8 cellular contexts compared by ENCODE assay signal in the genomic region with DNA sequence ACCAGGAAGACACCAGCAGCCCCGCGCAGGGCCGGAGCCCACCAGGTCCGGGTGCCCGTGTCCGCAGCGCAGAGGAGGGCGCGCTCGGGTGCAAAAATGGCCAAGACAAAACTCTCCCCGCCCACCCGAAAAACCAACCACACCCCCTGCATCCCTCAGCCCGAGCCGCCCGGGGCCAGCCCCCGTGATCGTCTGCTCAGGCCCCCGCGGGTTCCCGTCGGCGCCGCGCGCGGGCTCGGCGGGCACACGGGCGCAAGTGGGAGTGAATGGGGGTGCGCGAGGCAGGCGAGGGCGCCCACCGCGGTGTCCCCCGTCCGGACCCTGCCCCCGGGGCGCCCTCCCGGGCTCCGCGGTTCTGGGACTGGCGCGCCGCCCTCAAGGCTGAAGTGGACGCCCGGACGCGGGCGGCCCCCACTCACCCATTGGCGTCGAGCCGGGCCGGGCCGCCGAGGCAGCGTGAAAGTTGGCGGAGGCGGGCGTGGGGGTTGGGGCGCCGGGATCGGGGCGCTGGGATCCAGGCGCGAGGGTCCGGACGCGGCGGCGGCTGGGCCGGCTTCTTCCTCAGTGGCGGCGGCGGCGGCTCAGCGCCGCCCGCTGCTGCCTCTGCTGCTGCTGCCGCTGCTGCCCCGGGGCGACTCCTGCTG. TPM values are rescaled to one million over a fixed set of nuclear protein-coding genes. Genes with fewer than 3 reads are reported as not detected.
DNase-seq lines count a peak whose midpoint lies in the region; FAIRE-seq and TF ChIP-seq lines count a peak whose summit lies in the region.

No MANE protein-coding gene starts in this region.

- H3K4me3 ChIP-seq in AG04449 (ENCODE audit: low read depth, low read length): peak overlapping the region; percentile 63
- H3K4me3 ChIP-seq in SJCRH30: peak overlapping the region; percentile 99
- H3K4me3 ChIP-seq in bronchial epithelial cell (ENCODE audit: low read depth, low read length): peak overlapping the region; percentile 57
- peak overlapping the region; percentile 49 to 79 (median 56) for H3K4me3 ChIP-seq in liver (ENCODE audit: low read depth in 1 of 3, low read length in 3 of 3)
- peak overlapping the region; percentile 62 to 76 (median 72) for H3K4me3 ChIP-seq in stomach

- CTCF ChIA-PET in AG04449 (lab: Yijun Ruan, JAX): interaction anchor here (1.2 to 1.4 kb wide), 4 partner anchors 152 to 331 kb away, joined by 3 to 5 read pairs (median 5); no protein-coding TSS in a partner anchor

- intact Hi-C loops in stomach (cut with DNase I; ENCODE audit: low total_unique reads): loop anchor here (5.0 kb wide), 1 partner anchor 145 kb away; no protein-coding TSS in a partner anchor

- peak overlapping the region; percentile 63; the same call in 1 of the 2 replicates for H3K27ac ChIP-seq in SJCRH30
- H3K27ac ChIP-seq in liver (ENCODE audit: low read depth in 1 of 2, low read length in 2 of 2): peak overlapping the region; percentile 46 to 50
- peak overlapping the region; percentile 44 to 89 (median 82) for H3K27ac ChIP-seq in stomach

- H3K4me1 ChIP-seq in SJCRH30 (no peaks in the 10 kb centered on the region), liver (ENCODE audit: control insufficient read depth in 4 of 4, insufficient read depth in 4 of 4, low read length in 3 of 4) (peaks cover 3 to 10% (median 4%) of the 10 kb centered on the region in 4 donors), stomach (peaks cover 0 to 25% (median 6%) of the 10 kb centered on the region in 4 donors)

- no peaks in the 10 kb centered on the region for H3K9me3 ChIP-seq in SJCRH30 (replicated peaks)
- H3K9me3 ChIP-seq in liver (ENCODE audit: control insufficient read depth in 4 of 4, low read length in 3 of 4): no peaks in the 10 kb centered on the region
- peaks cover 0 to 11% (median 0%) of the 10 kb centered on the region in 4 donors for H3K9me3 ChIP-seq in stomach

- WGBS in liver: under 1% methylated on average over 83 of the region's 83 CpGs
- WGBS in stomach, 5 donors: 0 to 46% (median 2%) methylated on average over 7 to 72 of the region's 83 CpGs

- no peak for FAIRE-seq in bronchial epithelial cell (lab: Jason Lieb, UNC)

- DNase-seq in AG04449 (ENCODE audit: low read depth, low spot score) (no peak), GM20000 (ENCODE audit: low spot score) (peak; percentile 64), SJCRH30 (peak; percentile 65 to 67), bronchial epithelial cell (ENCODE audit: low read depth) (no peak), stomach (peak; percentile 28), SHP77 treated with DMSO at 0.1 percent for 48 hours (lab: John Stamatoyannopoulos, UW) (no peak), COR-L47 (lab: John Stamatoyannopoulos, UW) (no peak)

- H3K9ac ChIP-seq in liver (ENCODE audit: low read depth in 1 of 2, low read length in 2 of 2): peak overlapping the region in 1 of 2 donors; percentile 27

- no peak for TF ChIP-seq EP300 in stomach (IDR thresholded peaks at IDR 0.05)

- no peak for TF ChIP-seq RAD21 in liver (IDR thresholded peaks at IDR 0.05)

- no peak for TF ChIP-seq POLR2A in stomach (IDR thresholded peaks at IDR 0.05)

- POLR2A ChIA-PET in AG04449 (lab: Yijun Ruan, JAX): interaction anchor here (0.7 kb wide), 1 partner anchor 197 kb away, joined by 3 read pairs; no protein-coding TSS in a partner anchor

- H3K27me3 ChIP-seq in SJCRH30 (no peaks in the 10 kb centered on the region), bronchial epithelial cell (ENCODE audit: control insufficient read depth, insufficient read depth, low read length) (no peaks in the 10 kb centered on the region), liver (ENCODE audit: control insufficient read depth in 4 of 4, insufficient read depth in 4 of 4, low read length in 3 of 4) (no peaks in the 10 kb centered on the region), stomach (no peaks in the 10 kb centered on the region)

- H3K36me3 ChIP-seq in SJCRH30: no peaks in the 10 kb centered on the region
- no peaks in the 10 kb centered on the region for H3K36me3 ChIP-seq in bronchial epithelial cell (ENCODE audit: control insufficient read depth, insufficient read depth, low read length)
- H3K36me3 ChIP-seq in liver (ENCODE audit: control insufficient read depth in 4 of 4, insufficient read depth in 3 of 4, low read depth in 1 of 4, low read length in 3 of 4): no peaks in the 10 kb centered on the region
- no peaks in the 10 kb centered on the region for H3K36me3 ChIP-seq in stomach

- TF ChIP-seq CTCF in AG04449 (IDR thresholded peaks at IDR 0.05; ENCODE audit: insufficient read depth, low read length, missing control alignments): no peak
- no peak for TF ChIP-seq CTCF in GM20000 (IDR thresholded peaks at IDR 0.05; ENCODE audit: extremely low read depth, missing control alignments)
- TF ChIP-seq CTCF in bronchial epithelial cell (IDR thresholded peaks at IDR 0.05; ENCODE audit: insufficient read depth, low read length, severe bottlenecking): no peak
- TF ChIP-seq CTCF in liver (IDR thresholded peaks at IDR 0.05; ENCODE audit: low read depth, low read length, missing input control): no peak
- no peak for TF ChIP-seq CTCF in stomach (IDR thresholded peaks at IDR 0.05)

TF ChIP-seq in liver, 16 proteins besides CTCF, POLR2A, EP300 and RAD21:
- TF ChIP-seq RXRA (IDR thresholded peaks at IDR 0.05) (no peak), NR2F2 (IDR thresholded peaks at IDR 0.05) (no peak), GABPA (IDR thresholded peaks at IDR 0.05 in 1 of 2, conservative IDR thresholded peaks at IDR 0.05 in 1 of 2) (no peak), TAF1 (conservative IDR thresholded peaks at IDR 0.05) (no peak), YY1 (IDR thresholded peaks at IDR 0.05) (no peak), FOXA1 (IDR thresholded peaks at IDR 0.05) (no peak), HNF4G (IDR thresholded peaks at IDR 0.05) (no peak), FOXA2 (IDR thresholded peaks at IDR 0.05) (no peak), EGR1 (IDR thresholded peaks at IDR 0.05; ENCODE audit: low read depth in 2 of 2) (no peak), JUND (IDR thresholded peaks at IDR 0.05) (no peak), SP1 (IDR thresholded peaks at IDR 0.05) (no peak), HNF4A (conservative IDR thresholded peaks at IDR 0.05) (no peak)
- TF ChIP-seq, protein P1, sequence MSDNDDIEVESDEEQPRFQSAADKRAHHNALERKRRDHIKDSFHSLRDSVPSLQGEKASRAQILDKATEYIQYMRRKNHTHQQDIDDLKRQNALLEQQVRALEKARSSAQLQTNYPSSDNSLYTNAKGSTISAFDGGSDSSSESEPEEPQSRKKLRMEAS (IDR thresholded peaks at IDR 0.05): no peak
- TF ChIP-seq, protein P2, sequence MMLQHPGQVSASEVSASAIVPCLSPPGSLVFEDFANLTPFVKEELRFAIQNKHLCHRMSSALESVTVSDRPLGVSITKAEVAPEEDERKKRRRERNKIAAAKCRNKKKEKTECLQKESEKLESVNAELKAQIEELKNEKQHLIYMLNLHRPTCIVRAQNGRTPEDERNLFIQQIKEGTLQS (IDR thresholded peaks at IDR 0.05): no peak
- TF ChIP-seq, protein P3, sequence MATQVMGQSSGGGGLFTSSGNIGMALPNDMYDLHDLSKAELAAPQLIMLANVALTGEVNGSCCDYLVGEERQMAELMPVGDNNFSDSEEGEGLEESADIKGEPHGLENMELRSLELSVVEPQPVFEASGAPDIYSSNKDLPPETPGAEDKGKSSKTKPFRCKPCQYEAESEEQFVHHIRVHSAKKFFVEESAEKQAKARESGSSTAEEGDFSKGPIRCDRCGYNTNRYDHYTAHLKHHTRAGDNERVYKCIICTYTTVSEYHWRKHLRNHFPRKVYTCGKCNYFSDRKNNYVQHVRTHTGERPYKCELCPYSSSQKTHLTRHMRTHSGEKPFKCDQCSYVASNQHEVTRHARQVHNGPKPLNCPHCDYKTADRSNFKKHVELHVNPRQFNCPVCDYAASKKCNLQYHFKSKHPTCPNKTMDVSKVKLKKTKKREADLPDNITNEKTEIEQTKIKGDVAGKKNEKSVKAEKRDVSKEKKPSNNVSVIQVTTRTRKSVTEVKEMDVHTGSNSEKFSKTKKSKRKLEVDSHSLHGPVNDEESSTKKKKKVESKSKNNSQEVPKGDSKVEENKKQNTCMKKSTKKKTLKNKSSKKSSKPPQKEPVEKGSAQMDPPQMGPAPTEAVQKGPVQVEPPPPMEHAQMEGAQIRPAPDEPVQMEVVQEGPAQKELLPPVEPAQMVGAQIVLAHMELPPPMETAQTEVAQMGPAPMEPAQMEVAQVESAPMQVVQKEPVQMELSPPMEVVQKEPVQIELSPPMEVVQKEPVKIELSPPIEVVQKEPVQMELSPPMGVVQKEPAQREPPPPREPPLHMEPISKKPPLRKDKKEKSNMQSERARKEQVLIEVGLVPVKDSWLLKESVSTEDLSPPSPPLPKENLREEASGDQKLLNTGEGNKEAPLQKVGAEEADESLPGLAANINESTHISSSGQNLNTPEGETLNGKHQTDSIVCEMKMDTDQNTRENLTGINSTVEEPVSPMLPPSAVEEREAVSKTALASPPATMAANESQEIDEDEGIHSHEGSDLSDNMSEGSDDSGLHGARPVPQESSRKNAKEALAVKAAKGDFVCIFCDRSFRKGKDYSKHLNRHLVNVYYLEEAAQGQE (IDR thresholded peaks at IDR 0.05): no peak
- TF ChIP-seq, protein P4, sequence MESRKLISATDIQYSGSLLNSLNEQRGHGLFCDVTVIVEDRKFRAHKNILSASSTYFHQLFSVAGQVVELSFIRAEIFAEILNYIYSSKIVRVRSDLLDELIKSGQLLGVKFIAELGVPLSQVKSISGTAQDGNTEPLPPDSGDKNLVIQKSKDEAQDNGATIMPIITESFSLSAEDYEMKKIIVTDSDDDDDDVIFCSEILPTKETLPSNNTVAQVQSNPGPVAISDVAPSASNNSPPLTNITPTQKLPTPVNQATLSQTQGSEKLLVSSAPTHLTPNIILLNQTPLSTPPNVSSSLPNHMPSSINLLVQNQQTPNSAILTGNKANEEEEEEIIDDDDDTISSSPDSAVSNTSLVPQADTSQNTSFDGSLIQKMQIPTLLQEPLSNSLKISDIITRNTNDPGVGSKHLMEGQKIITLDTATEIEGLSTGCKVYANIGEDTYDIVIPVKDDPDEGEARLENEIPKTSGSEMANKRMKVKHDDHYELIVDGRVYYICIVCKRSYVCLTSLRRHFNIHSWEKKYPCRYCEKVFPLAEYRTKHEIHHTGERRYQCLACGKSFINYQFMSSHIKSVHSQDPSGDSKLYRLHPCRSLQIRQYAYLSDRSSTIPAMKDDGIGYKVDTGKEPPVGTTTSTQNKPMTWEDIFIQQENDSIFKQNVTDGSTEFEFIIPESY (IDR thresholded peaks at IDR 0.05): no peak

RNA-seq across cellular contexts. Expression of a gene that starts 0.4 kb away (rescaled TPM):
- total RNA-seq in SJCRH30 (2014; rRNA removed; shearing (Covaris generic)): 64.2 and 66.1 TPM in 2 replicates
- total RNA-seq in bronchial epithelial cell (6.6 and 17.0 TPM in 2 replicates), liver (1 to 10 TPM; 6.6 to 7.0 TPM), stomach (10 to 100 TPM in 3 of 5 donors, 1 to 10 TPM in 2; 3.5 to 25.0 (median 11.6) TPM)
- polyA plus RNA-seq in liver (1 to 10 TPM; 4.3 to 8.7 TPM), stomach (10 to 100 TPM in 2 of 3 donors, 1 to 10 TPM in 1; 3.7 to 17.8 (median 14.8) TPM)

Comparison
In these comparisons a context has a peak if more than half of its experiments do, and no peak if none do; other contexts are left out.
1. DNase-seq: peak in GM20000 (single experiment), SJCRH30 (2 of 2) and stomach (single experiment); none in AG04449 (single experiment), bronchial epithelial cell (single experiment), SHP77 treated with DMSO at 0.1 percent for 48 hours (single experiment) and COR-L47 (single experiment).
2. Peak in every context shown above with its lines, with median percentiles within 50 percentile points of each other: H3K4me3 ChIP-seq and H3K27ac ChIP-seq.